ENCODE assay signal across 15 cellular contexts in the genomic region with DNA sequence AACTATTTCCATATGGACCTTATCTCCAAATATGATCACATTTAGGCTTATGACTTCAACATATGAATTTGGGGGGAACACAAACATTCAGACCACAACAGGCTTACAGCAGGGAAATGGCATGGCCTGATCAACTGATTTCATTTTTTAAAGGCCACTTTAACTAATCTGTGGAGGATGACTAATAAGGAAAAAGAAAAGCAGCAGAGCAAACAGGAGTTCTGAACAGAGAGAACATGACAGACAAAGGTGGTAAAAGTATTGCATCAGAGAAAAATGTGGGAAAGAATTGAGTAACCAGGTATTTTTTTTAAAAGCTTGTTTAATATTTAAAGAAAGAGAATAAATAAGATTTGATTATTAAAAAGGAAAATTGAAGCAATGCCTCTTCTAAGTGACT.
DNase-seq lines count a peak whose midpoint lies in the region; ATAC-seq and TF ChIP-seq lines count a peak whose summit lies in the region.
"Had no signal": no experiment of that assay in that cellular context is flagged by ENCODE, and none has a peak within 500 bp of the region (broad histone marks: within the 10 kb centered on the region; RNA-seq: fewer than 3 reads in every experiment).

No MANE protein-coding gene starts in this region.

- in situ Hi-C loops in HAP-1 (cut with MboI; ENCODE audit: low sequenced_read_pairs), result no loop called here

- H3K27me3 ChIP-seq in esophagus muscularis mucosa, result no peaks in the 10 kb centered on the region
- no peaks in the 10 kb centered on the region for H3K27me3 ChIP-seq in HAP-1 (ENCODE audit: low read depth)
- H3K27me3 ChIP-seq: spleen had no signal

- no peak for TF ChIP-seq CTCF in esophagus muscularis mucosa (IDR thresholded peaks at IDR 0.05)
- TF ChIP-seq CTCF in GM20000 (IDR thresholded peaks at IDR 0.05; ENCODE audit: extremely low read depth, missing control alignments), result no peak

- DNase-seq in esophagus muscularis mucosa (ENCODE audit: extremely low spot score) (peak; percentile 26), GM20000 (ENCODE audit: low spot score) (no peak), HAP-1 (ENCODE audit: low spot score in 2 of 2) (no peak), iPS-NIHi11 (ENCODE audit: low spot score) (no peak), OCI-M2 (lab: John Stamatoyannopoulos, UW; ENCODE audit: unreplicated experiment) (no peak)
- DNase-seq: activated CD4-positive, alpha-beta T cell treated with anti-CD3 and anti-CD28 coated beads for 36 hours; activated naive CD4-positive, alpha-beta T cell treated with anti-CD3 and anti-CD28 coated beads, Interleukin-2, amount 50 U/mL, for 16 hours; DMS 273 treated with DMSO at 0.1 percent for 48 hours; IMR-90; left ventricle myocardium inferior; NCI-H2171 treated with DMSO at 0.1 percent for 48 hours; spleen had no signal

- intact Hi-C loops in esophagus muscularis mucosa (cut with DNase I), result no loop called here

- no peak for TF ChIP-seq POLR2A in esophagus muscularis mucosa (IDR thresholded peaks at IDR 0.05; ENCODE audit: low read depth)

- peak; percentile 88 for ATAC-seq in GM18868 (IDR thresholded peaks at IDR 0.05; ENCODE audit: unreplicated experiment)
- ATAC-seq in GM21526 (IDR thresholded peaks at IDR 0.05; ENCODE audit: low FRiP score, unreplicated experiment), result peak; percentile 60
- ATAC-seq in HG03060 (IDR thresholded peaks at IDR 0.05; ENCODE audit: low read depth, unreplicated experiment), result peak; percentile 81
- ATAC-seq: activated CD4-positive, alpha-beta T cell treated with anti-CD3 and anti-CD28 coated beads for 36 hours had no signal

- no peak for TF ChIP-seq EP300 in esophagus muscularis mucosa (IDR thresholded peaks at IDR 0.05)

- no peak overlapping the region for H3K27ac ChIP-seq in esophagus muscularis mucosa (replicated peaks in 1 of 4)
- H3K27ac ChIP-seq: left ventricle myocardium inferior, spleen had no signal

- H3K4me3 ChIP-seq in esophagus muscularis mucosa, result no peak overlapping the region
- H3K4me3 ChIP-seq in HAP-1, result no peak overlapping the region
- H3K4me3 ChIP-seq: left ventricle myocardium inferior, spleen had no signal

- H3K36me3 ChIP-seq in esophagus muscularis mucosa (no peaks in the 10 kb centered on the region), HAP-1 (replicated peaks) (no peaks in the 10 kb centered on the region)
- H3K36me3 ChIP-seq: left ventricle myocardium inferior, spleen had no signal

- peaks cover 0 to 4% (median 1%) of the 10 kb centered on the region in 4 donors for H3K4me1 ChIP-seq in esophagus muscularis mucosa
- no peaks in the 10 kb centered on the region for H3K4me1 ChIP-seq in HAP-1
- H3K4me1 ChIP-seq: left ventricle myocardium inferior, spleen had no signal

- H3K9me3 ChIP-seq in esophagus muscularis mucosa (no peaks in the 10 kb centered on the region), HAP-1 (no peaks in the 10 kb centered on the region)
- H3K9me3 ChIP-seq: left ventricle myocardium inferior had no signal
